In the genomic region with DNA sequence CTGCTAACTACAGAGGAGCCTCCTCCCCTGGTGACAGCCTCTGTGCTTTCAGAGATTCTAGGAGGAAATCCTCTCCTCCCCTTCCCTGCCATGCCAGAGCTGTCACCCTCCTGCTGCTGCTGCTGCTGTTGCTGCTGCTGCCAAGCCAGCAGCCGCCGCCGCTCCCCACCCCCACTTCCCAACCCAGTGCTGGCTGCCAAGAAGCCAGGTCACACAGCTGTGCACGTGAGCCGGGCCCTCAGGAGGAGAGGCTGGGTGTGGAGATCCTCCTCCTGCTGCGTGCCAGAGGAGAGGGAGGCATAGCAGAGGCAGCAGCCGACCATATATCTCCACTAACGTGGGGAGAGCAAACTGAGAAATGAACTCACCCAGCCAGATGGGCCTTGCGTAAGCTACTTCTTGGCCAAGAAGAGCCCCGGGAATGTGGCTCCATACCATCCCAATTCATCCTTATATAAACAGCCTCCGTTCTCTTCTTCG, we compare ENCODE assay signal across 1 cellular context.
TF ChIP-seq lines count a peak whose summit lies in the region.

No MANE protein-coding gene starts in this region.

TF ChIP-seq in SK-N-SH, 30 proteins besides CTCF, POLR2A, EP300 and RAD21 (continued from another document):
- TF ChIP-seq SMC3 (IDR thresholded peaks at IDR 0.05; ENCODE audit: low read depth, low read length) (peak; percentile 29; the same call in 1 of the 2 replicates), FOXJ3 (CRISPR knock-in tag; IDR thresholded peaks at IDR 0.05) (no peak), IRF3 (IDR thresholded peaks at IDR 0.05; ENCODE audit: low read depth, low read length) (no peak), MXI1 (IDR thresholded peaks at IDR 0.05; ENCODE audit: low read depth, low read length) (peak; percentile 99), GABPA (IDR thresholded peaks at IDR 0.05; ENCODE audit: low read depth) (no peak), EZH2phosphoT487 (IDR thresholded peaks at IDR 0.05; ENCODE audit: borderline replicate concordance, low read depth) (no peak), ELF1 (IDR thresholded peaks at IDR 0.05) (no peak), TEAD4 (IDR thresholded peaks at IDR 0.05; ENCODE audit: borderline replicate concordance, insufficient read depth) (0 out of 2 replicates have a peak, but pooled peaks have one; percentile 22), FOXM1 (IDR thresholded peaks at IDR 0.05; ENCODE audit: low read depth) (no peak), RFX5 (IDR thresholded peaks at IDR 0.05; ENCODE audit: low read length) (0 out of 2 replicates have a peak, but pooled peaks have one; percentile 34), TCF12 (IDR thresholded peaks at IDR 0.05) (peak; percentile 69), ZBTB33 (IDR thresholded peaks at IDR 0.05; ENCODE audit: borderline replicate concordance, low read depth) (no peak), POLR2AphosphoS5 (IDR thresholded peaks at IDR 0.05; ENCODE audit: low read depth, low read length) (peak; percentile 41; the same call in 1 of the 2 replicates), TAF1 (IDR thresholded peaks at IDR 0.05; ENCODE audit: borderline replicate concordance, low read depth, low read length) (no peak), CHD2 (IDR thresholded peaks at IDR 0.05; ENCODE audit: low read length, partially characterized antibody) (peak; percentile 96)
- TF ChIP-seq, protein P1, sequence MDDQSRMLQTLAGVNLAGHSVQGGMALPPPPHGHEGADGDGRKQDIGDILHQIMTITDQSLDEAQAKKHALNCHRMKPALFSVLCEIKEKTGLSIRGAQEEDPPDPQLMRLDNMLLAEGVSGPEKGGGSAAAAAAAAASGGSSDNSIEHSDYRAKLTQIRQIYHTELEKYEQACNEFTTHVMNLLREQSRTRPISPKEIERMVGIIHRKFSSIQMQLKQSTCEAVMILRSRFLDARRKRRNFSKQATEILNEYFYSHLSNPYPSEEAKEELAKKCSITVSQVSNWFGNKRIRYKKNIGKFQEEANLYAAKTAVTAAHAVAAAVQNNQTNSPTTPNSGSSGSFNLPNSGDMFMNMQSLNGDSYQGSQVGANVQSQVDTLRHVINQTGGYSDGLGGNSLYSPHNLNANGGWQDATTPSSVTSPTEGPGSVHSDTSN (IDR thresholded peaks at IDR 0.05): peak; percentile 48; the same call in 1 of the 2 replicates
- TF ChIP-seq, protein P2, sequence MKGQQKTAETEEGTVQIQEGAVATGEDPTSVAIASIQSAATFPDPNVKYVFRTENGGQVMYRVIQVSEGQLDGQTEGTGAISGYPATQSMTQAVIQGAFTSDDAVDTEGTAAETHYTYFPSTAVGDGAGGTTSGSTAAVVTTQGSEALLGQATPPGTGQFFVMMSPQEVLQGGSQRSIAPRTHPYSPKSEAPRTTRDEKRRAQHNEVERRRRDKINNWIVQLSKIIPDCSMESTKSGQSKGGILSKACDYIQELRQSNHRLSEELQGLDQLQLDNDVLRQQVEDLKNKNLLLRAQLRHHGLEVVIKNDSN (IDR thresholded peaks at IDR 0.05; ENCODE audit: borderline replicate concordance, low read depth): peak; percentile 43; the same call in 1 of the 2 replicates
- TF ChIP-seq, protein P3, sequence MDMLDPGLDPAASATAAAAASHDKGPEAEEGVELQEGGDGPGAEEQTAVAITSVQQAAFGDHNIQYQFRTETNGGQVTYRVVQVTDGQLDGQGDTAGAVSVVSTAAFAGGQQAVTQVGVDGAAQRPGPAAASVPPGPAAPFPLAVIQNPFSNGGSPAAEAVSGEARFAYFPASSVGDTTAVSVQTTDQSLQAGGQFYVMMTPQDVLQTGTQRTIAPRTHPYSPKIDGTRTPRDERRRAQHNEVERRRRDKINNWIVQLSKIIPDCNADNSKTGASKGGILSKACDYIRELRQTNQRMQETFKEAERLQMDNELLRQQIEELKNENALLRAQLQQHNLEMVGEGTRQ (IDR thresholded peaks at IDR 0.05; ENCODE audit: borderline replicate concordance, low read depth, low read length): no peak
- TF ChIP-seq, protein P4, sequence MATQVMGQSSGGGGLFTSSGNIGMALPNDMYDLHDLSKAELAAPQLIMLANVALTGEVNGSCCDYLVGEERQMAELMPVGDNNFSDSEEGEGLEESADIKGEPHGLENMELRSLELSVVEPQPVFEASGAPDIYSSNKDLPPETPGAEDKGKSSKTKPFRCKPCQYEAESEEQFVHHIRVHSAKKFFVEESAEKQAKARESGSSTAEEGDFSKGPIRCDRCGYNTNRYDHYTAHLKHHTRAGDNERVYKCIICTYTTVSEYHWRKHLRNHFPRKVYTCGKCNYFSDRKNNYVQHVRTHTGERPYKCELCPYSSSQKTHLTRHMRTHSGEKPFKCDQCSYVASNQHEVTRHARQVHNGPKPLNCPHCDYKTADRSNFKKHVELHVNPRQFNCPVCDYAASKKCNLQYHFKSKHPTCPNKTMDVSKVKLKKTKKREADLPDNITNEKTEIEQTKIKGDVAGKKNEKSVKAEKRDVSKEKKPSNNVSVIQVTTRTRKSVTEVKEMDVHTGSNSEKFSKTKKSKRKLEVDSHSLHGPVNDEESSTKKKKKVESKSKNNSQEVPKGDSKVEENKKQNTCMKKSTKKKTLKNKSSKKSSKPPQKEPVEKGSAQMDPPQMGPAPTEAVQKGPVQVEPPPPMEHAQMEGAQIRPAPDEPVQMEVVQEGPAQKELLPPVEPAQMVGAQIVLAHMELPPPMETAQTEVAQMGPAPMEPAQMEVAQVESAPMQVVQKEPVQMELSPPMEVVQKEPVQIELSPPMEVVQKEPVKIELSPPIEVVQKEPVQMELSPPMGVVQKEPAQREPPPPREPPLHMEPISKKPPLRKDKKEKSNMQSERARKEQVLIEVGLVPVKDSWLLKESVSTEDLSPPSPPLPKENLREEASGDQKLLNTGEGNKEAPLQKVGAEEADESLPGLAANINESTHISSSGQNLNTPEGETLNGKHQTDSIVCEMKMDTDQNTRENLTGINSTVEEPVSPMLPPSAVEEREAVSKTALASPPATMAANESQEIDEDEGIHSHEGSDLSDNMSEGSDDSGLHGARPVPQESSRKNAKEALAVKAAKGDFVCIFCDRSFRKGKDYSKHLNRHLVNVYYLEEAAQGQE (IDR thresholded peaks at IDR 0.05; ENCODE audit: low read depth, low read length): no peak
TF ChIP-seq in SK-N-SH: peak in this region for 14.
